ENCODE assay signal across 21 cellular contexts in genomic region chr10:29828978-29829377, GRCh38.
DNase-seq lines count a peak whose midpoint lies in the region; TF ChIP-seq lines count a peak whose summit lies in the region.
"Had no signal": no experiment of that assay in that cellular context is flagged by ENCODE, and none has a peak within 500 bp of the region (broad histone marks: within the 10 kb centered on the region; RNA-seq: fewer than 3 reads in every experiment).

No MANE protein-coding gene starts in this region.

- 72% methylated on average over 3 of the region's 3 CpGs for WGBS in esophagus muscularis mucosa

- H3K4me1 Mint-ChIP-seq in activated T-helper 1 cell treated with anti-CD3 and anti-CD28 coated beads, Interleukin-12 subunit alpha, Interleukin-12 subunit beta, Interleukin-2, Interleukin-4 antibody, amounts not matched to agents 30 ng/mL and 10 ng/mL and 1 ng/mL, durations not matched to agents 14 hours and 24 hours and 36 hours (ENCODE audit: low read depth): peaks cover 23% of the 10 kb centered on the region
- no peaks in the 10 kb centered on the region for H3K4me1 Mint-ChIP-seq in chondrocyte (ENCODE audit: low read depth)
- H3K4me1 Mint-ChIP-seq: CD4-positive, CD25-positive, alpha-beta regulatory T cell; memory B cell had no signal

- H3K4me3 ChIP-seq in esophagus muscularis mucosa (no peak overlapping the region), stomach smooth muscle (ENCODE audit: low read length in 2 of 2) (no peak overlapping the region)
- H3K4me3 ChIP-seq: right lobe of liver, tibial artery had no signal

- H3K9ac ChIP-seq in stomach smooth muscle (ENCODE audit: low read length in 2 of 2): no peak overlapping the region

- no peak for TF ChIP-seq POLR2A in esophagus muscularis mucosa (IDR thresholded peaks at IDR 0.05; ENCODE audit: low read depth)

- H3K36me3 ChIP-seq in esophagus muscularis mucosa: no peaks in the 10 kb centered on the region
- no peaks in the 10 kb centered on the region for H3K36me3 ChIP-seq in stomach smooth muscle (ENCODE audit: control insufficient read depth in 2 of 2, insufficient read depth in 2 of 2, low read length in 2 of 2)
- H3K36me3 ChIP-seq: right lobe of liver, tibial artery had no signal

- H3K27ac ChIP-seq in esophagus muscularis mucosa (replicated peaks in 1 of 4) (peak overlapping the region in 3 of 4 donors; percentile 5 to 50 (median 20)), stomach smooth muscle (ENCODE audit: low read length) (peak overlapping the region; percentile 18), substantia nigra (ENCODE audit: low read depth, low read length, poor library complexity, severe bottlenecking) (no peak overlapping the region)
- H3K27ac ChIP-seq: right lobe of liver, tibial artery had no signal

- H3K27me3 Mint-ChIP-seq in activated T-helper 1 cell treated with anti-CD3 and anti-CD28 coated beads, Interleukin-12 subunit alpha, Interleukin-12 subunit beta, Interleukin-2, Interleukin-4 antibody, amounts not matched to agents 30 ng/mL and 10 ng/mL and 1 ng/mL, durations not matched to agents 14 hours and 24 hours and 36 hours (ENCODE audit: insufficient read depth): peaks cover 10% of the 10 kb centered on the region
- H3K27me3 Mint-ChIP-seq in chondrocyte (ENCODE audit: low read depth): no peaks in the 10 kb centered on the region
- H3K27me3 Mint-ChIP-seq: stimulated activated naive CD8-positive, alpha-beta T cell treated with anti-CD3 and anti-CD28 coated beads, Interleukin-15, Interleukin-2, amounts not matched to agents 100 ng/mL and 50 ng/mL, for 24 hours had no signal

- DNase-seq in KBM-7 (peak; percentile 56), esophagus muscularis mucosa (ENCODE audit: extremely low spot score) (no peak), substantia nigra (lab: John Stamatoyannopoulos, UW) (no peak), chondrocyte (ENCODE audit: low spot score) (no peak)
- peak; percentile 10 for DNase-seq in activated T-helper 1 cell treated with anti-CD3 and anti-CD28 coated beads, Interleukin-12 subunit alpha, Interleukin-12 subunit beta, Interleukin-2, Interleukin-4 antibody, amounts not matched to agents 30 ng/mL and 10 ng/mL and 1 ng/mL, durations not matched to agents 14 hours and 24 hours and 36 hours (ENCODE audit: low spot score)
- DNase-seq in stimulated activated CD4-positive, alpha-beta T cell treated with anti-CD3 and anti-CD28 coated beads, Interleukin-4, amount 100 ng/mL, for 1 hour: no peak
- DNase-seq: activated CD8-positive, alpha-beta memory T cell treated with anti-CD3 and anti-CD28 coated beads for 24 hours; activated T-cell treated with anti-CD3 and anti-CD28 coated beads, Interleukin-2, amount 50 U/mL, for 1 hour; effector memory CD8-positive, alpha-beta T cell; HCEC 1CT; NCI-H1436 treated with DMSO at 0.1 percent for 48 hours; NCI-H446 treated with DMSO at 0.1 percent for 48 hours; posterior cingulate gyrus; right lobe of liver; stimulated activated CD4-positive, alpha-beta T cell treated with anti-CD3 and anti-CD28 coated beads, Interleukin-15, amount 100 ng/mL, for 24 hours; tibial artery had no signal

- no peak overlapping the region for H3K27ac Mint-ChIP-seq in activated T-helper 1 cell treated with anti-CD3 and anti-CD28 coated beads, Interleukin-12 subunit alpha, Interleukin-12 subunit beta, Interleukin-2, Interleukin-4 antibody, amounts not matched to agents 30 ng/mL and 10 ng/mL and 1 ng/mL, durations not matched to agents 14 hours and 24 hours and 36 hours
- H3K27ac Mint-ChIP-seq in chondrocyte (ENCODE audit: unreplicated experiment): no peak overlapping the region
- H3K27ac Mint-ChIP-seq: brain; CD4-positive, CD25-positive, alpha-beta regulatory T cell; effector memory CD8-positive, alpha-beta T cell; memory B cell; stimulated activated naive CD8-positive, alpha-beta T cell treated with anti-CD3 and anti-CD28 coated beads, Interleukin-15, Interleukin-2, amounts not matched to agents 100 ng/mL and 50 ng/mL, for 24 hours had no signal

- peaks cover 0 to 22% (median 16%) of the 10 kb centered on the region in 4 donors for H3K4me1 ChIP-seq in esophagus muscularis mucosa
- H3K4me1 ChIP-seq in stomach smooth muscle (ENCODE audit: control insufficient read depth, insufficient read depth, low read length): peaks cover 8% of the 10 kb centered on the region

- in situ Hi-C loops in KBM-7 (cut with MboI; ENCODE audit: low pct_unique_long_range_greater_than_20kb, low sequenced_read_pairs): no loop called here

- TF ChIP-seq CTCF in esophagus muscularis mucosa (IDR thresholded peaks at IDR 0.05) (no peak), chondrocyte (IDR thresholded peaks at IDR 0.05) (no peak)

- no peak overlapping the region for H3K4me3 Mint-ChIP-seq in activated T-helper 1 cell treated with anti-CD3 and anti-CD28 coated beads, Interleukin-12 subunit alpha, Interleukin-12 subunit beta, Interleukin-2, Interleukin-4 antibody, amounts not matched to agents 30 ng/mL and 10 ng/mL and 1 ng/mL, durations not matched to agents 14 hours and 24 hours and 36 hours
- no peak overlapping the region for H3K4me3 Mint-ChIP-seq in chondrocyte (ENCODE audit: unreplicated experiment)
- H3K4me3 Mint-ChIP-seq: brain; CD4-positive, CD25-positive, alpha-beta regulatory T cell; effector memory CD8-positive, alpha-beta T cell; memory B cell; stimulated activated naive CD8-positive, alpha-beta T cell treated with anti-CD3 and anti-CD28 coated beads, Interleukin-15, Interleukin-2, amounts not matched to agents 100 ng/mL and 50 ng/mL, for 24 hours had no signal

- H3K36me3 Mint-ChIP-seq in activated T-helper 1 cell treated with anti-CD3 and anti-CD28 coated beads, Interleukin-12 subunit alpha, Interleukin-12 subunit beta, Interleukin-2, Interleukin-4 antibody, amounts not matched to agents 30 ng/mL and 10 ng/mL and 1 ng/mL, durations not matched to agents 14 hours and 24 hours and 36 hours (ENCODE audit: low read depth): peaks cover 6% of the 10 kb centered on the region
- no peaks in the 10 kb centered on the region for H3K36me3 Mint-ChIP-seq in chondrocyte (ENCODE audit: low read depth)
- H3K36me3 Mint-ChIP-seq: brain; CD4-positive, CD25-positive, alpha-beta regulatory T cell; memory B cell had no signal

- peaks cover 26% of the 10 kb centered on the region for H3K9me3 Mint-ChIP-seq in activated T-helper 1 cell treated with anti-CD3 and anti-CD28 coated beads, Interleukin-12 subunit alpha, Interleukin-12 subunit beta, Interleukin-2, Interleukin-4 antibody, amounts not matched to agents 30 ng/mL and 10 ng/mL and 1 ng/mL, durations not matched to agents 14 hours and 24 hours and 36 hours
- peaks cover 5% of the 10 kb centered on the region for H3K9me3 Mint-ChIP-seq in chondrocyte (ENCODE audit: low read depth)
- H3K9me3 Mint-ChIP-seq: effector memory CD8-positive, alpha-beta T cell had no signal

- no peak for TF ChIP-seq EP300 in esophagus muscularis mucosa (IDR thresholded peaks at IDR 0.05)

- H3K9me3 ChIP-seq in esophagus muscularis mucosa: no peaks in the 10 kb centered on the region
- H3K9me3 ChIP-seq in stomach smooth muscle (ENCODE audit: control insufficient read depth in 2 of 2, low read length in 2 of 2): peaks cover 0 to 9% of the 10 kb centered on the region in 2 donors
- H3K9me3 ChIP-seq: right lobe of liver had no signal

- H3K27me3 ChIP-seq in esophagus muscularis mucosa (no peaks in the 10 kb centered on the region), stomach smooth muscle (ENCODE audit: control insufficient read depth in 1 of 2, insufficient read depth in 2 of 2, low read length in 2 of 2) (no peaks in the 10 kb centered on the region)
- H3K27me3 ChIP-seq: right lobe of liver, tibial artery had no signal

- intact Hi-C loops in activated T-helper 1 cell treated with anti-CD3 and anti-CD28 coated beads, Interleukin-12 subunit alpha, Interleukin-12 subunit beta, Interleukin-2, Interleukin-4 antibody, amounts not matched to agents 30 ng/mL and 10 ng/mL and 1 ng/mL, durations not matched to agents 14 hours and 24 hours and 36 hours (cut with micrococcal nuclease): no loop called here
- intact Hi-C loops in esophagus muscularis mucosa (cut with DNase I): no loop called here

Comparison
In these comparisons a context has a peak if more than half of its experiments do, and no peak if none do; other contexts are left out.
1. DNase-seq: peak in KBM-7 (single experiment) and activated T-helper 1 cell treated with anti-CD3 and anti-CD28 coated beads, Interleukin-12 subunit alpha, Interleukin-12 subunit beta, Interleukin-2, Interleukin-4 antibody, amounts not matched to agents 30 ng/mL and 10 ng/mL and 1 ng/mL, durations not matched to agents 14 hours and 24 hours and 36 hours (single experiment); none in esophagus muscularis mucosa (single experiment), substantia nigra (0 of 49), chondrocyte (single experiment) and stimulated activated CD4-positive, alpha-beta T cell treated with anti-CD3 and anti-CD28 coated beads, Interleukin-4, amount 100 ng/mL, for 1 hour (single experiment).